In the genomic region with DNA sequence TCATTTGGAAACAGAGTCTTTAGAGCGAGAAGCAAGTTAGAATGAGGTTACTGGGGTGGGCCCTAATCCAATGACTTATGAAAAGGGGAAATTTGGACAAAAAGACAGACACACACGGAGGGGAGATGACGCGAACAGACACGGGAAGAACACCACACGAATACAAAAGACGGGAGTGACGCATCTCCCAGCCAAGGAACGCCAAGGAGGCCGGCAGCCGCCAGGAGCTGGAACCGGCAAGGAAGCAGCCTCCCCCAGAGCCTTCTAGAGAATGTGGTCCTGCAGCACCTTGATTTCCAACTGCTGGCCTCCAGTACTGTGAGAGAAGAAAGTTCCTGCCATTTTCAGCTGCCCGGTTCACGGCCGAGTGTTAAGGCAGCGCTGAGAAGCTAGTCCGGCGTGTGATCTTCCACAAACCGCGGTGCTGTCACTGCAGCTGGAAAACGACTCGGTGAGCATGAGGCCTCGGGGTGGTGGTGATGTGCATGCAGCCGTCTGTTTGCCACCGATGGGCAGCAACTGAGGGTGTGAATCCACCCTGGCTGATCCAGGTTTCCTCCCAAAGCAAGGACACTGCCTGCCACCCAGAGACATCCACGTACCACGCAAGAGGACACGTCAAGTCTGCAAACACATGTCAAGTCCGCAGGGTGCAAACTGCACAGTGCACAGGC, we compare ENCODE assay signal across 22 cellular contexts.
A peak's percentile ranks its signal among the peaks of the same experiment; 100 is the strongest.
DNase-seq lines count a peak whose midpoint lies in the region; ATAC-seq, FAIRE-seq and TF ChIP-seq lines count a peak whose summit lies in the region.
"Had no signal": no experiment of that assay in that cellular context is flagged by ENCODE, and none has a peak within 500 bp of the region (broad histone marks: within the 10 kb centered on the region; RNA-seq: fewer than 3 reads in every experiment).

No MANE protein-coding gene starts in this region.

- H3K4me1 Mint-ChIP-seq in natural killer cell treated with Interleukin-12 subunit alpha and Interleukin-12 subunit beta and Interleukin-15 and Interleukin-18, amount 100 ng/mL, for 72 hours (ENCODE audit: low read depth in 2 of 2) = peaks cover 15 to 34% of the 10 kb centered on the region in 2 donors
- H3K4me1 Mint-ChIP-seq in natural killer cell (peaks cover 33 to 36% of the 10 kb centered on the region in 2 donors), progenitor cell of endocrine pancreas (ENCODE audit: low read depth) (peaks cover 4% of the 10 kb centered on the region)

- no peak overlapping the region for H2BK20ac ChIP-seq in H1 (ENCODE audit: low read length)

- no peak overlapping the region for H2BK120ac ChIP-seq in H1 (replicated peaks; ENCODE audit: low read depth, low read length)

- no peaks in the 10 kb centered on the region for H3K27me3 Mint-ChIP-seq in natural killer cell treated with Interleukin-12 subunit alpha and Interleukin-12 subunit beta and Interleukin-15 and Interleukin-18, amount 100 ng/mL, for 72 hours
- no peaks in the 10 kb centered on the region for H3K27me3 Mint-ChIP-seq in natural killer cell (ENCODE audit: low read depth in 2 of 2)
- no peaks in the 10 kb centered on the region for H3K27me3 Mint-ChIP-seq in progenitor cell of endocrine pancreas
- H3K27me3 Mint-ChIP-seq: CD4-positive, alpha-beta memory T cell; stimulated activated naive B cell treated with anti-CD40 and anti-IgM and Interleukin-4, amounts not matched to agents 10 μg/mL and 1 μg/mL and 100 μg/mL, for 72 hours had no signal

- TF ChIP-seq CTCF in natural killer cell (IDR thresholded peaks at IDR 0.05) = no peak
- TF ChIP-seq CTCF in H1 (IDR thresholded peaks at IDR 0.05; ENCODE audit: control extremely low read depth in 1 of 3, insufficient read depth in 1 of 3, low read depth in 1 of 3, low read length in 3 of 3) = no peak
- no peak for TF ChIP-seq CTCF in progenitor cell of endocrine pancreas (IDR thresholded peaks at IDR 0.05; ENCODE audit: unreplicated experiment)
- no peak for TF ChIP-seq CTCF in GM20000 (IDR thresholded peaks at IDR 0.05; ENCODE audit: extremely low read depth, missing control alignments)

- H2AK5ac ChIP-seq in H1 (ENCODE audit: low read depth, low read length) = 0 out of 2 replicates have a peak overlapping the region, but pooled peaks have one; percentile 65

- H4K8ac ChIP-seq in H1 (ENCODE audit: extremely low read depth, insufficient read depth, low read length) = no peak overlapping the region; the same call in none of the 2 replicates

- H3K4me2 ChIP-seq in H1 (ENCODE audit: insufficient read depth in 1 of 2, low read depth in 2 of 2, low read length in 2 of 2) = no peak overlapping the region

- no peak overlapping the region for H2BK12ac ChIP-seq in H1 (ENCODE audit: low read depth, low read length)

- WGBS in H1 (ENCODE audit: extremely low coverage in 1 of 2, insufficient coverage in 1 of 2, insufficient read length in 1 of 2, insufficient replicate concordance in 2 of 2, low coverage in 1 of 2, low lambda C conversion rate in 2 of 2, missing lambda C conversion rate in 1 of 2), 2 experiments = 93% methylated on average over 29 of the region's 29 CpGs; no CpG with 5 or more reads in 1 of the 2 experiments

- peaks cover 2 to 9% (median 5%) of the 10 kb centered on the region in 4 experiments; a peak in 5 of 8 replicates for H3K36me3 ChIP-seq in H1 (ENCODE audit: control insufficient read depth in 2 of 4, insufficient read depth in 4 of 4, low read length in 3 of 4)
- H3K36me3 ChIP-seq: colonic mucosa had no signal

- H3K56ac ChIP-seq in H1 (replicated peaks; ENCODE audit: insufficient read length, low read depth, low read length) = no peak overlapping the region

- peak; percentile 35 for DNase-seq in natural killer cell treated with Interleukin-12 subunit alpha and Interleukin-12 subunit beta and Interleukin-15 and Interleukin-18, amount 100 ng/mL, for 72 hours (ENCODE audit: low spot score)
- DNase-seq in natural killer cell (no peak), H1 (ENCODE audit: low read depth in 1 of 2, low spot score in 2 of 2) (no peak), progenitor cell of endocrine pancreas (ENCODE audit: low spot score, unreplicated experiment) (no peak), GM20000 (ENCODE audit: low spot score) (no peak), hippocampal formation (lab: John Stamatoyannopoulos, UW) (no peak), cerebellum (ENCODE audit: low spot score) (no peak), NCI-H1930 (lab: John Stamatoyannopoulos, UW) (no peak)
- DNase-seq: activated T-cell treated with anti-CD3 and anti-CD28 coated beads for 4 hours; CD4-positive, alpha-beta memory T cell; colonic mucosa; DMS153; left colon; PC-3; retina; stimulated activated naive B cell treated with anti-CD40 and anti-IgM and Interleukin-4, amounts not matched to agents 10 μg/mL and 1 μg/mL and 100 μg/mL, for 72 hours; T-helper 2 cell; WERI-Rb-1 had no signal

- H3K4me3 ChIP-seq in H1 (ENCODE audit: extremely low read depth in 1 of 4, insufficient read depth in 2 of 4, low read depth in 3 of 4, low read length in 4 of 4) = no peak overlapping the region
- H3K4me3 ChIP-seq: colonic mucosa, HAP-1 had no signal

- no peak overlapping the region for H3K9ac ChIP-seq in H1 (replicated peaks in 1 of 4; ENCODE audit: extremely low read depth in 1 of 4, low read depth in 3 of 4, low read length in 3 of 4)

- no peak overlapping the region for H3K4me3 Mint-ChIP-seq in natural killer cell treated with Interleukin-12 subunit alpha and Interleukin-12 subunit beta and Interleukin-15 and Interleukin-18, amount 100 ng/mL, for 72 hours
- H3K4me3 Mint-ChIP-seq in natural killer cell (no peak overlapping the region), progenitor cell of endocrine pancreas (ENCODE audit: low read depth) (no peak overlapping the region)
- H3K4me3 Mint-ChIP-seq: CD4-positive, alpha-beta memory T cell; stimulated activated naive B cell treated with anti-CD40 and anti-IgM and Interleukin-4, amounts not matched to agents 10 μg/mL and 1 μg/mL and 100 μg/mL, for 72 hours had no signal

- H4K5ac ChIP-seq in H1 (ENCODE audit: insufficient read length, low read depth, low read length) = no peak overlapping the region

- H3K27me3 ChIP-seq in H1 (replicated peaks in 1 of 4; ENCODE audit: control insufficient read depth in 3 of 4, extremely low read depth in 1 of 4, insufficient read depth in 3 of 4, low read length in 3 of 4) = no peaks in the 10 kb centered on the region
- H3K27me3 ChIP-seq: colonic mucosa, neutrophil had no signal

- TF ChIP-seq POLR2A in H1 (IDR thresholded peaks at IDR 0.05; ENCODE audit: control extremely low read depth in 1 of 2, low read depth in 2 of 2, low read length in 2 of 2) = no peak

- H4K91ac ChIP-seq in H1 (replicated peaks; ENCODE audit: insufficient read length, low read length) = no peak overlapping the region

- H3K27ac ChIP-seq in H1 (ENCODE audit: low read depth, low read length) = no peak overlapping the region
- H3K27ac ChIP-seq: colonic mucosa, neutrophil, WERI-Rb-1 had no signal

- 0 out of 2 replicates have a peak, but pooled peaks cover 3% of the 10 kb centered on the region for H3K79me1 ChIP-seq in H1 (ENCODE audit: low read depth, low read length)

- CTCF ChIA-PET in H1 (lab: Charles Lee; ENCODE audit: partially characterized antibody) = interaction anchor here (0.7 to 1.8 kb wide), 6 partner anchors 35 to 325 kb away, joined by 3 to 5 read pairs (median 4); no protein-coding TSS in a partner anchor

- peaks cover 0 to 4% (median 3%) of the 10 kb centered on the region in 4 experiments; a peak in 4 of 7 replicates for H3K4me1 ChIP-seq in H1 (replicated peaks in 1 of 4; ENCODE audit: control insufficient read depth in 3 of 4, insufficient read depth in 4 of 4, low read length in 3 of 4)
- H3K4me1 ChIP-seq: colonic mucosa, HAP-1 had no signal

- FAIRE-seq in H1 (lab: Jason Lieb, UNC) = no peak
- FAIRE-seq: frontal cortex, GM12892 had no signal

- H2BK15ac ChIP-seq in H1 (ENCODE audit: low read length) = no peak overlapping the region

- no peak overlapping the region for H2AFZ ChIP-seq in H1 (ENCODE audit: low read length)

- TF ChIP-seq EP300 in H1 (IDR thresholded peaks at IDR 0.05; ENCODE audit: borderline replicate concordance in 1 of 2, low read depth in 2 of 2, low read length in 2 of 2) = no peak

- no peaks in the 10 kb centered on the region; the same call in 1 of the 2 replicates for H3K23me2 ChIP-seq in H1 (ENCODE audit: low read depth, low read length)

- no peak overlapping the region for H3K14ac ChIP-seq in H1 (ENCODE audit: insufficient read length)

- POLR2A ChIA-PET in H1 (lab: Charles Lee; ENCODE audit: partially characterized antibody) = no interaction called here

- intact Hi-C loops in natural killer cell (cut with micrococcal nuclease) = no loop called here

- no peak overlapping the region for H3K23ac ChIP-seq in H1 (ENCODE audit: insufficient read length)

- no peak overlapping the region for H3K27ac Mint-ChIP-seq in natural killer cell treated with Interleukin-12 subunit alpha and Interleukin-12 subunit beta and Interleukin-15 and Interleukin-18, amount 100 ng/mL, for 72 hours
- H3K27ac Mint-ChIP-seq in natural killer cell = no peak overlapping the region
- H3K27ac Mint-ChIP-seq in progenitor cell of endocrine pancreas = peak overlapping the region; percentile 80
- H3K27ac Mint-ChIP-seq: stimulated activated naive B cell treated with anti-CD40 and anti-IgM and Interleukin-4, amounts not matched to agents 10 μg/mL and 1 μg/mL and 100 μg/mL, for 72 hours had no signal

- H3K4ac ChIP-seq in H1 (replicated peaks; ENCODE audit: insufficient read length, low read depth, low read length) = no peak overlapping the region

- no peaks in the 10 kb centered on the region for H3K9me3 Mint-ChIP-seq in natural killer cell treated with Interleukin-12 subunit alpha and Interleukin-12 subunit beta and Interleukin-15 and Interleukin-18, amount 100 ng/mL, for 72 hours
- H3K9me3 Mint-ChIP-seq in natural killer cell = no peaks in the 10 kb centered on the region
- H3K9me3 Mint-ChIP-seq in progenitor cell of endocrine pancreas (ENCODE audit: low read depth) = no peaks in the 10 kb centered on the region
- H3K9me3 Mint-ChIP-seq: CD4-positive, alpha-beta memory T cell; stimulated activated naive B cell treated with anti-CD40 and anti-IgM and Interleukin-4, amounts not matched to agents 10 μg/mL and 1 μg/mL and 100 μg/mL, for 72 hours had no signal

- TF ChIP-seq RAD21 in H1 (IDR thresholded peaks at IDR 0.05 in 1 of 2, conservative IDR thresholded peaks at IDR 0.05 in 1 of 2; ENCODE audit: low read depth in 2 of 2, low read length in 2 of 2) = no peak

- no peak overlapping the region for H3K18ac ChIP-seq in H1 (ENCODE audit: extremely low read depth, low read length)

- no peak for ATAC-seq in natural killer cell treated with Interleukin-12 subunit alpha and Interleukin-12 subunit beta and Interleukin-15 and Interleukin-18, amount 100 ng/mL, for 72 hours
- ATAC-seq in natural killer cell = no peak
- ATAC-seq: left colon; PC-3; stimulated activated naive B cell treated with anti-CD40 and anti-IgM and Interleukin-4, amounts not matched to agents 10 μg/mL and 1 μg/mL and 100 μg/mL, for 72 hours had no signal

- H3K79me2 ChIP-seq in H1 (ENCODE audit: control insufficient read depth in 1 of 2, insufficient read depth in 2 of 2, low read length in 2 of 2) = peaks cover 0 to 2% of the 10 kb centered on the region in 2 experiments; a peak in 1 of 4 replicates

- peaks cover 4 to 7% of the 10 kb centered on the region in 2 experiments for H4K20me1 ChIP-seq in H1 (replicated peaks in 1 of 2; ENCODE audit: control insufficient read depth in 1 of 2, insufficient read depth in 2 of 2, low read length in 2 of 2)

- no peaks in the 10 kb centered on the region for H3K9me3 ChIP-seq in H1 (ENCODE audit: insufficient read depth in 2 of 2, low read depth in 1 of 2, low read length in 1 of 2)
- H3K9me3 ChIP-seq: colonic mucosa, HAP-1, neutrophil had no signal

- peaks cover 5% of the 10 kb centered on the region for H3K36me3 Mint-ChIP-seq in natural killer cell treated with Interleukin-12 subunit alpha and Interleukin-12 subunit beta and Interleukin-15 and Interleukin-18, amount 100 ng/mL, for 72 hours
- H3K36me3 Mint-ChIP-seq in natural killer cell (peaks cover 7% of the 10 kb centered on the region), progenitor cell of endocrine pancreas (ENCODE audit: insufficient read depth) (peaks cover 17% of the 10 kb centered on the region)

- H2BK5ac ChIP-seq in H1 (ENCODE audit: low read depth, low read length) = no peak overlapping the region; the same call in 1 of the 2 replicates
